ENCODE assay signal across 30 cellular contexts in genomic region chr9:37399336-37399735, GRCh38.
"Had no signal": no experiment of that assay in that cellular context is flagged by ENCODE, and none has a peak within 500 bp of the region (broad histone marks: within the 10 kb centered on the region; RNA-seq: fewer than 3 reads in every experiment).

No MANE protein-coding gene starts in this region.

- H3K36me3 Mint-ChIP-seq: activated naive CD4-positive, alpha-beta T cell treated with anti-CD3 and anti-CD28 coated beads, Interleukin-2, amount 50 U/mL, for 72 hours; brain; natural killer cell treated with Interleukin-12 subunit alpha and Interleukin-12 subunit beta and Interleukin-15 and Interleukin-18, amount 100 ng/mL, for 72 hours had no signal

- H3K4me3 ChIP-seq: adrenal gland, cardiac muscle cell, colonic mucosa, esophagus squamous epithelium, left ventricle myocardium inferior, lung, spleen, upper lobe of left lung, vagina had no signal

- H3K9me3 Mint-ChIP-seq: activated naive CD4-positive, alpha-beta T cell treated with anti-CD3 and anti-CD28 coated beads, Interleukin-2, amount 50 U/mL, for 72 hours; activated T-cell treated with anti-CD3 and anti-CD28 coated beads, Interleukin-2, amount 50 U/mL, for 72 hours; brain; natural killer cell treated with Interleukin-12 subunit alpha and Interleukin-12 subunit beta and Interleukin-15 and Interleukin-18, amount 100 ng/mL, for 72 hours; T-helper 2 cell treated with Interferon-gamma antibody and Interleukin-4, amounts not matched to agents 5 μg/mL and 100 μg/mL, for 36 hours had no signal

- H3K27ac ChIP-seq: adrenal gland, cardiac muscle cell, colonic mucosa, epithelial cell of prostate, esophagus squamous epithelium, left ventricle myocardium inferior, spleen, upper lobe of left lung, vagina had no signal

- H3K4me3 Mint-ChIP-seq: activated T-cell treated with anti-CD3 and anti-CD28 coated beads, Interleukin-2, amount 50 U/mL, for 72 hours; brain; natural killer cell treated with Interleukin-12 subunit alpha and Interleukin-12 subunit beta and Interleukin-15 and Interleukin-18, amount 100 ng/mL, for 72 hours; T-helper 2 cell treated with Interferon-gamma antibody and Interleukin-4, amounts not matched to agents 5 μg/mL and 100 μg/mL, for 36 hours had no signal

- DNase-seq: activated CD4-positive, alpha-beta T cell treated with anti-CD3 and anti-CD28 coated beads for 4 hours; activated CD4-positive, alpha-beta T cell treated with anti-CD3 and anti-CD28 coated beads, Interleukin-2, amount 50 U/mL, for 4 hours; activated naive CD4-positive, alpha-beta T cell; activated T-cell treated with anti-CD3 and anti-CD28 coated beads for 4 hours; activated T-cell treated with anti-CD3 and anti-CD28 coated beads, Interleukin-2, amount 50 U/mL, for 72 hours; adrenal gland; aorta; cerebellar nuclear complex; colonic mucosa; effector CD8-positive, alpha-beta T cell; esophagus squamous epithelium; islet precursor cell; left ventricle myocardium inferior; mesendoderm; posterior cingulate gyrus; right cardiac atrium; spleen; stimulated activated naive CD8-positive, alpha-beta T cell treated with anti-CD3 and anti-CD28 coated beads, Interleukin-15, Interleukin-2, amounts not matched to agents 100 U/mL and 50 U/mL, for 24 hours; substantia nigra; upper lobe of left lung had no signal

- H3K27me3 Mint-ChIP-seq: brain had no signal

- ATAC-seq: activated naive CD4-positive, alpha-beta T cell treated with anti-CD3 and anti-CD28 coated beads, Interleukin-2, amount 50 U/mL, for 72 hours; activated T-cell treated with anti-CD3 and anti-CD28 coated beads, Interleukin-2, amount 50 U/mL, for 72 hours; natural killer cell treated with Interleukin-12 subunit alpha and Interleukin-12 subunit beta and Interleukin-15 and Interleukin-18, amount 100 ng/mL, for 72 hours; right cardiac atrium; stimulated activated naive CD8-positive, alpha-beta T cell treated with anti-CD3 and anti-CD28 coated beads, Interleukin-15, Interleukin-2, amounts not matched to agents 100 U/mL and 50 U/mL, for 24 hours had no signal

- H3K4me1 ChIP-seq: adrenal gland, colonic mucosa, left ventricle myocardium inferior, upper lobe of left lung, vagina had no signal

- FAIRE-seq: endometrium, frontal cortex had no signal

- H3K9me3 ChIP-seq: adrenal gland, colonic mucosa, esophagus squamous epithelium, left ventricle myocardium inferior, spleen, upper lobe of left lung, vagina had no signal

- H3K27ac Mint-ChIP-seq: activated naive CD4-positive, alpha-beta T cell treated with anti-CD3 and anti-CD28 coated beads, Interleukin-2, amount 50 U/mL, for 72 hours; activated T-cell treated with anti-CD3 and anti-CD28 coated beads, Interleukin-2, amount 50 U/mL, for 72 hours; brain; natural killer cell treated with Interleukin-12 subunit alpha and Interleukin-12 subunit beta and Interleukin-15 and Interleukin-18, amount 100 ng/mL, for 72 hours; T-helper 2 cell treated with Interferon-gamma antibody and Interleukin-4, amounts not matched to agents 5 μg/mL and 100 μg/mL, for 36 hours had no signal

- H3K36me3 ChIP-seq: adrenal gland, cardiac muscle cell, colonic mucosa, esophagus squamous epithelium, left ventricle myocardium inferior, spleen, upper lobe of left lung, vagina had no signal

- H3K27me3 ChIP-seq: adrenal gland, cardiac muscle cell, colonic mucosa, esophagus squamous epithelium, spleen, upper lobe of left lung, vagina had no signal
